ENCODE assay signal across 9 cellular contexts in genomic region chr9:121735065-121735791, GRCh38.
DNase-seq lines count a peak whose midpoint lies in the region; ATAC-seq and TF ChIP-seq lines count a peak whose summit lies in the region.
"Had no signal": no experiment of that assay in that cellular context is flagged by ENCODE, and none has a peak within 500 bp of the region (broad histone marks: within the 10 kb centered on the region; RNA-seq: fewer than 3 reads in every experiment).

No MANE protein-coding gene starts in this region.

- DNase-seq in EH (ENCODE audit: low read depth) (peak; percentile 89), H9 (peak; percentile 89), RWPE2 (ENCODE audit: low spot score) (no peak), fibroblast of lung (ENCODE audit: low read depth in 2 of 2) (peak; percentile 69 to 72), osteoblast (ENCODE audit: insufficient read length, low spot score, missing footprints) (peak; percentile 95), NCI-H1092 (lab: John Stamatoyannopoulos, UW) (no peak)

- no peak overlapping the region for H3K56ac ChIP-seq in H9 (ENCODE audit: insufficient read length, low read depth, low read length)

- H3K4me1 ChIP-seq in H9 (ENCODE audit: insufficient read depth, low read length) (peaks cover 24% of the 10 kb centered on the region; the same call in 1 of the 2 replicates), RWPE2 (ENCODE audit: insufficient read depth, poor library complexity, severe bottlenecking) (peaks cover 32% of the 10 kb centered on the region), fibroblast of lung (ENCODE audit: control insufficient read depth, extremely low read depth, insufficient read depth, low read length) (peaks cover 26% of the 10 kb centered on the region), osteoblast (ENCODE audit: insufficient read depth, low read length) (peaks cover 18% of the 10 kb centered on the region)

- H2BK20ac ChIP-seq in H9 (ENCODE audit: low read depth, low read length, poor library complexity, severe bottlenecking): no peak overlapping the region

- H2AK5ac ChIP-seq in H9 (ENCODE audit: insufficient read length, low read length): no peak overlapping the region

- no peak overlapping the region for H4K8ac ChIP-seq in H9 (replicated peaks; ENCODE audit: insufficient read length, low read depth, low read length)

- no peaks in the 10 kb centered on the region for H3K79me2 ChIP-seq in H9 (ENCODE audit: insufficient read depth, low read length)
- H3K79me2 ChIP-seq in fibroblast of lung (ENCODE audit: control insufficient read depth, insufficient read depth, low read length): no peaks in the 10 kb centered on the region
- peaks cover 9% of the 10 kb centered on the region for H3K79me2 ChIP-seq in osteoblast (ENCODE audit: insufficient read depth, low read length)

- H3K23ac ChIP-seq in H9 (ENCODE audit: insufficient read length, low read depth, low read length): no peak overlapping the region

- H3K4me1 Mint-ChIP-seq in H9: peaks cover 66% of the 10 kb centered on the region in 2 experiments

- no peak overlapping the region for H3K27ac ChIP-seq in H9 (ENCODE audit: insufficient read length, low read depth, low read length)
- peak overlapping the region; percentile 65 for H3K27ac ChIP-seq in RWPE2 (ENCODE audit: poor library complexity, severe bottlenecking)
- no peak overlapping the region for H3K27ac ChIP-seq in fibroblast of lung (ENCODE audit: insufficient read depth, low read length)
- H3K27ac ChIP-seq in osteoblast (ENCODE audit: low read depth, low read length): no peak overlapping the region
- H3K27ac ChIP-seq: SK-N-MC had no signal

- H2BK15ac ChIP-seq in H9 (ENCODE audit: low read depth, low read length): no peak overlapping the region

- peak overlapping the region; percentile 61 to 81 for H3K4me3 Mint-ChIP-seq in H9

- H4K20me1 ChIP-seq in H9 (ENCODE audit: control insufficient read depth, insufficient read depth, insufficient read length) (no peaks in the 10 kb centered on the region), fibroblast of lung (ENCODE audit: control insufficient read depth, extremely low read depth, insufficient read depth, low read length) (no peaks in the 10 kb centered on the region), osteoblast (ENCODE audit: insufficient read depth, low read length) (peaks cover 7% of the 10 kb centered on the region)

- peaks cover 10% of the 10 kb centered on the region for H3K23me2 ChIP-seq in H9 (ENCODE audit: insufficient read length, low read depth, low read length, poor library complexity, severe bottlenecking)

- peak overlapping the region; percentile 11; the same call in 1 of the 2 replicates for H3K14ac ChIP-seq in H9 (ENCODE audit: insufficient read depth, low read length)

- H2BK12ac ChIP-seq in H9 (ENCODE audit: insufficient read length, low read depth, low read length): no peak overlapping the region

- no peak overlapping the region for H3K9ac ChIP-seq in H9 (ENCODE audit: extremely low read depth, insufficient read length, low read length)
- no peak overlapping the region for H3K9ac ChIP-seq in fibroblast of lung (ENCODE audit: insufficient read depth, low read length)

- H3K36me3 ChIP-seq in RWPE2 (ENCODE audit: low read depth) (no peaks in the 10 kb centered on the region; the same call in 1 of the 2 replicates), fibroblast of lung (ENCODE audit: control insufficient read depth, insufficient read depth, low read length) (no peaks in the 10 kb centered on the region), osteoblast (ENCODE audit: insufficient read depth, low read length) (no peaks in the 10 kb centered on the region)

- no peak overlapping the region for H4K91ac ChIP-seq in H9 (ENCODE audit: insufficient read length, low read depth, low read length)

- no peak overlapping the region for H4K5ac ChIP-seq in H9 (ENCODE audit: insufficient read length, low read depth, low read length)

- H3K9me3 ChIP-seq in H9 (ENCODE audit: control insufficient read depth, low read depth, low read length): no peaks in the 10 kb centered on the region
- H3K9me3 ChIP-seq in RWPE2 (ENCODE audit: severe bottlenecking): no peaks in the 10 kb centered on the region
- H3K9me3 ChIP-seq in fibroblast of lung (ENCODE audit: control insufficient read depth, insufficient read depth, low read depth, low read length): no peaks in the 10 kb centered on the region
- H3K9me3 ChIP-seq in osteoblast (ENCODE audit: low read depth, low read length): no peaks in the 10 kb centered on the region

- H3K9me3 Mint-ChIP-seq in H9: no peaks in the 10 kb centered on the region

- H3K27me3 Mint-ChIP-seq in H9 (ENCODE audit: low read depth): peaks cover 10% of the 10 kb centered on the region

- H3K79me1 ChIP-seq in H9 (ENCODE audit: insufficient read depth, low read depth, low read length, poor library complexity, severe bottlenecking): peaks cover 8% of the 10 kb centered on the region

- H2BK120ac ChIP-seq in H9 (ENCODE audit: low read depth, low read length, poor library complexity, severe bottlenecking): no peak overlapping the region

- WGBS in H9 (ENCODE audit: extremely low coverage, insufficient read length, low lambda C conversion rate): no CpG with 5 or more reads among the region's 9 CpGs

- no peak overlapping the region for H3T11ph ChIP-seq in H9 (ENCODE audit: low read length)

- H3K4me2 ChIP-seq in H9 (ENCODE audit: insufficient read depth, insufficient read length, low read length) (peak overlapping the region; percentile 97), fibroblast of lung (ENCODE audit: extremely low read depth, insufficient read depth, low read length) (peak overlapping the region; percentile 51), osteoblast (ENCODE audit: insufficient read depth, low read length) (peak overlapping the region; percentile 77)

- no peak overlapping the region for H3K4ac ChIP-seq in H9 (ENCODE audit: low read depth, low read length)

- no peaks in the 10 kb centered on the region for H3K27me3 ChIP-seq in H9 (ENCODE audit: insufficient read depth, low read length)
- no peaks in the 10 kb centered on the region for H3K27me3 ChIP-seq in RWPE2 (ENCODE audit: insufficient read depth, poor library complexity, severe bottlenecking)
- H3K27me3 ChIP-seq in fibroblast of lung (ENCODE audit: control insufficient read depth, insufficient read depth, low read length): no peaks in the 10 kb centered on the region
- no peaks in the 10 kb centered on the region for H3K27me3 ChIP-seq in osteoblast (ENCODE audit: insufficient read depth, low read length)

- H2AFZ ChIP-seq in H9 (ENCODE audit: low read length) (no peak overlapping the region), fibroblast of lung (ENCODE audit: low read length) (no peak overlapping the region), osteoblast (ENCODE audit: low read length) (no peak overlapping the region)

- H2BK5ac ChIP-seq in H9 (ENCODE audit: insufficient read length, low read length): no peak overlapping the region

- H3K27ac Mint-ChIP-seq in H9: peak overlapping the region in 1 of 3 experiments; percentile 55; a peak in 1 of 7 replicates

- TF ChIP-seq CTCF in H9 (conservative IDR thresholded peaks at IDR 0.05): peak; percentile 74
- peak; percentile 53 for TF ChIP-seq CTCF in RWPE2 (IDR thresholded peaks at IDR 0.05; ENCODE audit: poor library complexity, severe bottlenecking)
- peak; percentile 58 to 72 for TF ChIP-seq CTCF in fibroblast of lung (conservative IDR thresholded peaks at IDR 0.05 in 1 of 2, IDR thresholded peaks at IDR 0.05 in 1 of 2; ENCODE audit: low read depth in 1 of 2, low read length in 2 of 2)
- TF ChIP-seq CTCF in osteoblast (IDR thresholded peaks at IDR 0.05; ENCODE audit: extremely low read depth, low read depth, low read length): peak; percentile 73

- H3K4me3 ChIP-seq in RWPE2 (ENCODE audit: severe bottlenecking) (no peak overlapping the region), fibroblast of lung (replicated peaks in 1 of 4; ENCODE audit: control extremely low read depth in 1 of 4, insufficient read depth in 1 of 4, low read depth in 3 of 4, low read length in 4 of 4) (no peak overlapping the region), osteoblast (ENCODE audit: insufficient read depth, low read length) (no peak overlapping the region)
- H3K4me3 ChIP-seq: SK-N-MC had no signal

- peak overlapping the region; percentile 21 for H3K18ac ChIP-seq in H9 (ENCODE audit: insufficient read length, low read depth, low read length)

- ATAC-seq in RWPE2 (ENCODE audit: low read depth): peak; percentile 58
- no peak for ATAC-seq in GM21447 (IDR thresholded peaks at IDR 0.05; ENCODE audit: unreplicated experiment)
- no peak for ATAC-seq in GM21423 (IDR thresholded peaks at IDR 0.05; ENCODE audit: unreplicated experiment)

- no peaks in the 10 kb centered on the region; a peak in 1 of 7 replicates for H3K36me3 Mint-ChIP-seq in H9 (ENCODE audit: insufficient read depth in 1 of 3, low read depth in 3 of 3)

Comparison
In these comparisons a context has a peak if more than half of its experiments do, and no peak if none do; other contexts are left out.
1. DNase-seq: peak in EH (single experiment), H9 (single experiment), fibroblast of lung (2 of 2) and osteoblast (single experiment); none in RWPE2 (single experiment) and NCI-H1092 (single experiment).
2. Peak in every context shown above with its lines, with median percentiles within 50 percentile points of each other: H3K4me2 ChIP-seq and CTCF ChIP-seq.